In genomic region chr5:83531661-83532060, GRCh38 we compare ENCODE assay signal across 34 cellular contexts.
"Had no signal": no experiment of that assay in that cellular context is flagged by ENCODE, and none has a peak within 500 bp of the region (broad histone marks: within the 10 kb centered on the region; RNA-seq: fewer than 3 reads in every experiment).

No MANE protein-coding gene starts in this region.

- H3K4me3 ChIP-seq: breast epithelium, K562, PC-9 had no signal

- FAIRE-seq: K562, RCC 7860 had no signal

- H3K27ac ChIP-seq: breast epithelium, PC-9, RWPE1, VCaP had no signal

- DNase-seq: activated B cell treated with CpG ODN at 0.5 μM for 24 hours; activated CD4-positive, alpha-beta memory T cell treated with anti-CD3 and anti-CD28 coated beads, Interleukin-2, amount 10 ng/mL, durations not matched to agents 7 days and 5 days; activated CD4-positive, alpha-beta T cell treated with anti-CD3 and anti-CD28 coated beads for 1 hour; activated CD4-positive, alpha-beta T cell treated with anti-CD3 and anti-CD28 coated beads for 48 hours; activated CD8-positive, alpha-beta memory T cell treated with anti-CD3 and anti-CD28 coated beads for 24 hours; activated CD8-positive, alpha-beta memory T cell treated with anti-CD3 and anti-CD28 coated beads, Interleukin-2, amount 10 ng/mL, durations not matched to agents 7 days and 5 days; activated CD8-positive, alpha-beta memory T cell treated with anti-CD3 and anti-CD28 coated beads, Interleukin-2, amount 50 U/mL, for 48 hours; activated effector memory CD4-positive, alpha-beta T cell treated with anti-CD3 and anti-CD28 coated beads, Interleukin-2, amount 50 U/mL, for 16 hours; activated naive CD4-positive, alpha-beta T cell; activated naive CD4-positive, alpha-beta T cell treated with anti-CD3 and anti-CD28 coated beads, Interleukin-2, amount 50 U/mL, for 16 hours; activated naive CD8-positive, alpha-beta T cell treated with anti-CD3 and anti-CD28 coated beads for 36 hours; activated T-cell treated with anti-CD3 and anti-CD28 coated beads, Interleukin-2, amount 50 U/mL, for 48 hours; amniotic stem cell; aorta; NCI-H1105; NCI-H1417 treated with DMSO at 0.1 percent for 48 hours; NCI-H187 treated with DMSO at 0.1 percent for 48 hours; NCI-H2081; NCI-H345; NCI-H524 treated with DMSO at 0.1 percent for 48 hours; NCI-H748 treated with DMSO at 0.1 percent for 48 hours; NK-92 treated with Interleukin-12 subunit alpha and Interleukin-12 subunit beta, amount 100 ng/mL, for 24 hours; PC-9; SIG-M5; SW 1271; T-helper 1 cell; T-helper 2 cell; T-helper 9 cell had no signal

- H3K27ac Mint-ChIP-seq: activated B cell treated with CpG ODN at 0.5 μM for 24 hours; activated CD4-positive, alpha-beta memory T cell treated with anti-CD3 and anti-CD28 coated beads, Interleukin-2, amount 10 ng/mL, durations not matched to agents 7 days and 5 days; activated CD8-positive, alpha-beta memory T cell treated with anti-CD3 and anti-CD28 coated beads, Interleukin-2, amount 10 ng/mL, durations not matched to agents 7 days and 5 days; activated naive CD8-positive, alpha-beta T cell treated with anti-CD3 and anti-CD28 coated beads for 36 hours had no signal

- H3K36me3 ChIP-seq: breast epithelium had no signal

- H3K4me3 Mint-ChIP-seq: activated B cell treated with CpG ODN at 0.5 μM for 24 hours; activated CD4-positive, alpha-beta memory T cell treated with anti-CD3 and anti-CD28 coated beads, Interleukin-2, amount 10 ng/mL, durations not matched to agents 7 days and 5 days; activated CD8-positive, alpha-beta memory T cell treated with anti-CD3 and anti-CD28 coated beads, Interleukin-2, amount 10 ng/mL, durations not matched to agents 7 days and 5 days; activated naive CD8-positive, alpha-beta T cell treated with anti-CD3 and anti-CD28 coated beads for 36 hours had no signal

- H3K27me3 Mint-ChIP-seq: activated B cell treated with CpG ODN at 0.5 μM for 24 hours had no signal

- H3K4me1 ChIP-seq: breast epithelium had no signal

- H3K36me3 Mint-ChIP-seq: activated CD8-positive, alpha-beta memory T cell treated with anti-CD3 and anti-CD28 coated beads, Interleukin-2, amount 10 ng/mL, durations not matched to agents 7 days and 5 days; activated naive CD8-positive, alpha-beta T cell treated with anti-CD3 and anti-CD28 coated beads for 36 hours had no signal

- H3K9me3 Mint-ChIP-seq: activated B cell treated with CpG ODN at 0.5 μM for 24 hours; activated CD4-positive, alpha-beta memory T cell treated with anti-CD3 and anti-CD28 coated beads, Interleukin-2, amount 10 ng/mL, durations not matched to agents 7 days and 5 days; activated naive CD8-positive, alpha-beta T cell treated with anti-CD3 and anti-CD28 coated beads for 36 hours had no signal

- H3K27me3 ChIP-seq: breast epithelium had no signal

- H3K4me2 ChIP-seq: PC-9 had no signal

- H2AFZ ChIP-seq: PC-9 had no signal

- H3K9me3 ChIP-seq: breast epithelium had no signal

- ATAC-seq: activated CD8-positive, alpha-beta memory T cell treated with anti-CD3 and anti-CD28 coated beads, Interleukin-2, amount 10 ng/mL, durations not matched to agents 7 days and 5 days; K562; Right ventricle myocardium inferior had no signal

- H3K4me1 Mint-ChIP-seq: activated B cell treated with CpG ODN at 0.5 μM for 24 hours; activated CD4-positive, alpha-beta memory T cell treated with anti-CD3 and anti-CD28 coated beads, Interleukin-2, amount 10 ng/mL, durations not matched to agents 7 days and 5 days; activated CD8-positive, alpha-beta memory T cell treated with anti-CD3 and anti-CD28 coated beads, Interleukin-2, amount 10 ng/mL, durations not matched to agents 7 days and 5 days; activated naive CD8-positive, alpha-beta T cell treated with anti-CD3 and anti-CD28 coated beads for 36 hours had no signal
